In the genomic region with DNA sequence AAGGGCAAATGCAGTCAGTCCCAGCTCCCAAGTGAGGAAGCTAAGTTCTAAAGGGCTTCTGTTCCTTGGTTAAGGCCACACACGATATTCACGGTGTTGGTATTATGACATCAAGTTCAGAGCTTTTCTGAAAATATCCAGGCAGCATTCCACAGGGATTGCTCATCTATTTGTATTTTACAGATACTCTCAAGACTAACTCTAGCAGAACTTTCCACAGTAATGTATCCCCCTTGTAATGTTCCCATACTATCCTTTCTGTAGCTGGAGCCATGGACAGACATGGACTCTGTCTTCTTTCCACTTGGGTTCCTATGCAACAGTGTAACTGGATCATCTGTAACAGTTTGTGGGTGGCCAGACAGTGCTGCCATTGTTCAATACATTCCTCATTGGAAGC, we compare ENCODE assay signal across 13 cellular contexts. TPM values are rescaled to one million over a fixed set of nuclear protein-coding genes. Genes with fewer than 3 reads are reported as not detected.
A peak's percentile ranks its signal among the peaks of the same experiment; 100 is the strongest.
DNase-seq lines count a peak whose midpoint lies in the region; ATAC-seq and TF ChIP-seq lines count a peak whose summit lies in the region.
"Had no signal": no experiment of that assay in that cellular context is flagged by ENCODE, and none has a peak within 500 bp of the region (broad histone marks: within the 10 kb centered on the region; RNA-seq: fewer than 3 reads in every experiment).

No MANE protein-coding gene starts in this region.

- no peak overlapping the region for H2BK120ac ChIP-seq in H9 (ENCODE audit: low read depth, low read length, poor library complexity, severe bottlenecking)

- H4K20me1 ChIP-seq in H9 (ENCODE audit: control insufficient read depth, insufficient read depth, insufficient read length) = no peaks in the 10 kb centered on the region

- no peaks in the 10 kb centered on the region for H3K9me3 Mint-ChIP-seq in H9
- H3K9me3 Mint-ChIP-seq: activated naive CD4-positive, alpha-beta T cell treated with anti-CD3 and anti-CD28 coated beads, Interleukin-2, amount 10 ng/mL, durations not matched to agents 7 days and 5 days; natural killer cell treated with Interleukin-12 subunit alpha and Interleukin-12 subunit beta and Interleukin-15 and Interleukin-18, amount 100 ng/mL, for 72 hours had no signal

- no peak overlapping the region for H2AFZ ChIP-seq in H9 (ENCODE audit: low read length)

- no peaks in the 10 kb centered on the region for H3K23me2 ChIP-seq in H9 (ENCODE audit: insufficient read length, low read depth, low read length, poor library complexity, severe bottlenecking)

- H4K8ac ChIP-seq in H9 (replicated peaks; ENCODE audit: insufficient read length, low read depth, low read length) = no peak overlapping the region

- H3K9me3 ChIP-seq in stomach smooth muscle (ENCODE audit: control insufficient read depth in 2 of 2, low read length in 2 of 2) (no peaks in the 10 kb centered on the region), H9 (ENCODE audit: control insufficient read depth, low read depth, low read length) (no peaks in the 10 kb centered on the region)

- peaks cover 0 to 4% of the 10 kb centered on the region in 2 donors for H3K36me3 ChIP-seq in stomach smooth muscle (ENCODE audit: control insufficient read depth in 2 of 2, insufficient read depth in 2 of 2, low read length in 2 of 2)

- H3K79me2 ChIP-seq in H9 (ENCODE audit: insufficient read depth, low read length) = no peaks in the 10 kb centered on the region

- H3K27me3 Mint-ChIP-seq in H9 (ENCODE audit: low read depth) = peaks cover 4% of the 10 kb centered on the region; the same call in 1 of the 2 replicates
- H3K27me3 Mint-ChIP-seq: activated naive CD4-positive, alpha-beta T cell treated with anti-CD3 and anti-CD28 coated beads, Interleukin-2, amount 10 ng/mL, durations not matched to agents 7 days and 5 days; natural killer cell treated with Interleukin-12 subunit alpha and Interleukin-12 subunit beta and Interleukin-15 and Interleukin-18, amount 100 ng/mL, for 72 hours had no signal

- ATAC-seq in HG02678 (IDR thresholded peaks at IDR 0.05; ENCODE audit: unreplicated experiment) (no peak), HG02970 (IDR thresholded peaks at IDR 0.05; ENCODE audit: low FRiP score, unreplicated experiment) (no peak), HG03520 (IDR thresholded peaks at IDR 0.05; ENCODE audit: unreplicated experiment) (no peak)
- ATAC-seq: natural killer cell treated with Interleukin-12 subunit alpha and Interleukin-12 subunit beta and Interleukin-15 and Interleukin-18, amount 100 ng/mL, for 72 hours had no signal

- H3T11ph ChIP-seq in H9 (ENCODE audit: low read length) = no peak overlapping the region

- H2BK20ac ChIP-seq in H9 (ENCODE audit: low read depth, low read length, poor library complexity, severe bottlenecking) = no peak overlapping the region

- H3K4me3 ChIP-seq in stomach smooth muscle (ENCODE audit: low read length in 2 of 2) = no peak overlapping the region

- H2BK15ac ChIP-seq in H9 (ENCODE audit: low read depth, low read length) = no peak overlapping the region

- H3K4me3 Mint-ChIP-seq in H9 = no peak overlapping the region
- H3K4me3 Mint-ChIP-seq: activated naive CD4-positive, alpha-beta T cell treated with anti-CD3 and anti-CD28 coated beads, Interleukin-2, amount 10 ng/mL, durations not matched to agents 7 days and 5 days; natural killer cell treated with Interleukin-12 subunit alpha and Interleukin-12 subunit beta and Interleukin-15 and Interleukin-18, amount 100 ng/mL, for 72 hours had no signal

- H3K4me1 Mint-ChIP-seq in H9 = peaks cover 15 to 17% of the 10 kb centered on the region in 2 experiments
- H3K4me1 Mint-ChIP-seq: activated naive CD4-positive, alpha-beta T cell treated with anti-CD3 and anti-CD28 coated beads, Interleukin-2, amount 10 ng/mL, durations not matched to agents 7 days and 5 days had no signal

- no peak overlapping the region for H3K56ac ChIP-seq in H9 (ENCODE audit: insufficient read length, low read depth, low read length)

- H2BK5ac ChIP-seq in H9 (ENCODE audit: insufficient read length, low read length) = no peak overlapping the region

- no peak overlapping the region for H3K9ac ChIP-seq in stomach smooth muscle (ENCODE audit: low read length in 2 of 2)
- H3K9ac ChIP-seq in H9 (ENCODE audit: extremely low read depth, insufficient read length, low read length) = no peak overlapping the region

- H3K4me2 ChIP-seq in H9 (ENCODE audit: insufficient read depth, insufficient read length, low read length) = no peak overlapping the region

- no peak overlapping the region for H2BK12ac ChIP-seq in H9 (ENCODE audit: insufficient read length, low read depth, low read length)

- H3K27ac Mint-ChIP-seq in H9 = no peak overlapping the region
- H3K27ac Mint-ChIP-seq: activated naive CD4-positive, alpha-beta T cell treated with anti-CD3 and anti-CD28 coated beads, Interleukin-2, amount 10 ng/mL, durations not matched to agents 7 days and 5 days; natural killer cell treated with Interleukin-12 subunit alpha and Interleukin-12 subunit beta and Interleukin-15 and Interleukin-18, amount 100 ng/mL, for 72 hours had no signal

- no peak overlapping the region for H4K5ac ChIP-seq in H9 (ENCODE audit: insufficient read length, low read depth, low read length)

- WGBS in H9 (ENCODE audit: extremely low coverage, insufficient read length, low lambda C conversion rate) = no CpG with 5 or more reads among the region's 2 CpGs

- H3K79me1 ChIP-seq in H9 (ENCODE audit: insufficient read depth, low read depth, low read length, poor library complexity, severe bottlenecking) = no peaks in the 10 kb centered on the region

- H3K27ac ChIP-seq in stomach smooth muscle (ENCODE audit: low read length) (peak overlapping the region; percentile 73), H9 (ENCODE audit: insufficient read length, low read depth, low read length) (no peak overlapping the region)

- H4K91ac ChIP-seq in H9 (ENCODE audit: insufficient read length, low read depth, low read length) = no peak overlapping the region

- no peak overlapping the region for H3K4ac ChIP-seq in H9 (ENCODE audit: low read depth, low read length)

- H3K4me1 ChIP-seq in stomach smooth muscle (ENCODE audit: control insufficient read depth, insufficient read depth, low read length) (peaks cover 22% of the 10 kb centered on the region), H9 (ENCODE audit: insufficient read depth, low read length) (no peaks in the 10 kb centered on the region)

- DNase-seq in H4 (ENCODE audit: low spot score) (peak; percentile 52), amniotic stem cell (lab: John Stamatoyannopoulos, UW) (peak; percentile 25), hepatic stellate cell (ENCODE audit: low spot score) (peak; percentile 73), H9 (no peak)
- DNase-seq: activated CD4-positive, alpha-beta T cell treated with anti-CD3 and anti-CD28 coated beads for 1 hour; activated naive CD4-positive, alpha-beta T cell treated with anti-CD3 and anti-CD28 coated beads, Interleukin-2, amount 10 ng/mL, durations not matched to agents 7 days and 5 days; GDM1; MM.1S had no signal

- no peaks in the 10 kb centered on the region for H3K36me3 Mint-ChIP-seq in H9 (ENCODE audit: insufficient read depth in 1 of 3, low read depth in 3 of 3)

- no peak overlapping the region for H2AK5ac ChIP-seq in H9 (ENCODE audit: insufficient read length, low read length)

- no peak overlapping the region for H3K14ac ChIP-seq in H9 (ENCODE audit: insufficient read depth, low read length)

- no peak for TF ChIP-seq CTCF in H9 (conservative IDR thresholded peaks at IDR 0.05)

- H3K27me3 ChIP-seq in stomach smooth muscle (ENCODE audit: control insufficient read depth in 1 of 2, insufficient read depth in 2 of 2, low read length in 2 of 2) (no peaks in the 10 kb centered on the region), H9 (ENCODE audit: insufficient read depth, low read length) (no peaks in the 10 kb centered on the region)

- no peak overlapping the region for H3K18ac ChIP-seq in H9 (ENCODE audit: insufficient read length, low read depth, low read length)

- H3K23ac ChIP-seq in H9 (ENCODE audit: insufficient read length, low read depth, low read length) = no peak overlapping the region

RNA-seq across cellular contexts. Expression of a gene that starts 13.5 kb away (rescaled TPM):
- total RNA-seq in H4 (2014; rRNA removed; shearing (Covaris generic)) = not detected in 2 replicates
- total RNA-seq in H9 (2021) = 0.02 TPM in 1 of 2 replicates, not detected in the other

RNA-seq across cellular contexts. Expression of a gene that starts 37.3 kb away (rescaled TPM):
- 1.0 and 1.1 TPM in 2 replicates for total RNA-seq in H4 (2014; rRNA removed; shearing (Covaris generic))
- not detected in 2 replicates for total RNA-seq in H9 (2021)
- total RNA-seq: natural killer cell treated with Interleukin-12 subunit alpha and Interleukin-12 subunit beta and Interleukin-15 and Interleukin-18, amount 100 ng/mL, for 72 hours had no signal
